In genomic region chr16:57042157-57043111, GRCh38 we compare ENCODE assay signal across 8 cellular contexts. TPM values are rescaled to one million over a fixed set of nuclear protein-coding genes. Genes with fewer than 3 reads are reported as not detected.
A peak's percentile ranks its signal among the peaks of the same experiment; 100 is the strongest.
DNase-seq lines count a peak whose midpoint lies in the region; ATAC-seq and TF ChIP-seq lines count a peak whose summit lies in the region.

No MANE protein-coding gene starts in this region.

- H3K9me3 ChIP-seq in upper lobe of left lung: no peaks in the 10 kb centered on the region

- ATAC-seq in GM19455 (IDR thresholded peaks at IDR 0.05; ENCODE audit: unreplicated experiment) (peak; percentile 55), HG03521 (IDR thresholded peaks at IDR 0.05; ENCODE audit: unreplicated experiment) (peak; percentile 61), upper lobe of left lung (ENCODE audit: low FRiP score in 2 of 2) (no peak)
- peak; percentile 54 for ATAC-seq in activated CD8-positive, alpha-beta T cell treated with anti-CD3 and anti-CD28 coated beads, Interleukin-2, amount 10 ng/mL, durations not matched to agents 7 days and 5 days

- H3K27me3 Mint-ChIP-seq in activated CD8-positive, alpha-beta T cell treated with anti-CD3 and anti-CD28 coated beads, Interleukin-2, amount 10 ng/mL, durations not matched to agents 7 days and 5 days (ENCODE audit: low read depth): no peaks in the 10 kb centered on the region
- no peaks in the 10 kb centered on the region for H3K27me3 Mint-ChIP-seq in osteocyte (ENCODE audit: unreplicated experiment)

- TF ChIP-seq POLR2A in upper lobe of left lung (IDR thresholded peaks at IDR 0.05): no peak

- H3K27me3 ChIP-seq in kidney epithelial cell (ENCODE audit: control insufficient read depth, insufficient read depth, low read length): no peaks in the 10 kb centered on the region
- H3K27me3 ChIP-seq in upper lobe of left lung: no peaks in the 10 kb centered on the region

- WGBS in upper lobe of left lung, 2 donors: 64 to 68% methylated on average over 12 to 14 of the region's 14 CpGs

- H3K36me3 ChIP-seq in kidney epithelial cell (ENCODE audit: control insufficient read depth, insufficient read depth, low read length) (no peaks in the 10 kb centered on the region), upper lobe of left lung (peaks cover 5 to 91% (median 47%) of the 10 kb centered on the region in 4 donors)

- TF ChIP-seq EP300 in upper lobe of left lung (IDR thresholded peaks at IDR 0.05): no peak

- POLR2A ChIA-PET in activated CD8-positive, alpha-beta T cell treated with anti-CD3 and anti-CD28 coated beads, Interleukin-2, amount 10 ng/mL, durations not matched to agents 7 days and 5 days (lab: Charles Lee): interaction anchor here (0.6 to 6.5 kb wide), 15 partner anchors 10 to 209 kb away, joined by 3 to 87 read pairs (median 6); partner anchors contain the start of gene NLRC5

- no peaks in the 10 kb centered on the region for H3K9me3 Mint-ChIP-seq in activated CD8-positive, alpha-beta T cell treated with anti-CD3 and anti-CD28 coated beads, Interleukin-2, amount 10 ng/mL, durations not matched to agents 7 days and 5 days (ENCODE audit: insufficient read depth)
- H3K9me3 Mint-ChIP-seq in osteocyte (ENCODE audit: unreplicated experiment): no peaks in the 10 kb centered on the region

- peaks cover 16 to 37% (median 30%) of the 10 kb centered on the region in 4 donors for H3K4me1 ChIP-seq in upper lobe of left lung

- peaks cover 74% of the 10 kb centered on the region for H3K36me3 Mint-ChIP-seq in activated CD8-positive, alpha-beta T cell treated with anti-CD3 and anti-CD28 coated beads, Interleukin-2, amount 10 ng/mL, durations not matched to agents 7 days and 5 days (ENCODE audit: low read depth)
- H3K36me3 Mint-ChIP-seq in osteocyte (ENCODE audit: unreplicated experiment): peaks cover 11% of the 10 kb centered on the region

- H3K27ac ChIP-seq in upper lobe of left lung: peak overlapping the region; percentile 24 to 81 (median 72)

- CTCF ChIA-PET in activated CD8-positive, alpha-beta T cell treated with anti-CD3 and anti-CD28 coated beads, Interleukin-2, amount 10 ng/mL, durations not matched to agents 7 days and 5 days (lab: Charles Lee): interaction anchor here (0.8 to 5.1 kb wide), 19 partner anchors 8 to 131 kb away, joined by 3 to 89 read pairs (median 4); partner anchors contain the start of genes CETP and NLRC5

- DNase-seq in activated CD8-positive, alpha-beta T cell treated with anti-CD3 and anti-CD28 coated beads, Interleukin-2, amount 10 ng/mL, durations not matched to agents 7 days and 5 days: peak; percentile 78
- peak; percentile 58 for DNase-seq in kidney epithelial cell (ENCODE audit: low read depth)
- no peak for DNase-seq in upper lobe of left lung
- no peak for DNase-seq in AG20443 (ENCODE audit: low spot score)
- DNase-seq in NCI-H1105 treated with DMSO at 0.1 percent for 48 hours (lab: John Stamatoyannopoulos, UW): no peak
- DNase-seq in osteocyte (ENCODE audit: extremely low spot score, unreplicated experiment): no peak

- peaks cover 73% of the 10 kb centered on the region for H3K4me1 Mint-ChIP-seq in activated CD8-positive, alpha-beta T cell treated with anti-CD3 and anti-CD28 coated beads, Interleukin-2, amount 10 ng/mL, durations not matched to agents 7 days and 5 days (ENCODE audit: low read depth)
- peaks cover 9% of the 10 kb centered on the region for H3K4me1 Mint-ChIP-seq in osteocyte (ENCODE audit: unreplicated experiment)

- TF ChIP-seq CTCF in kidney epithelial cell (IDR thresholded peaks at IDR 0.05; ENCODE audit: insufficient read depth, low read length, poor library complexity, severe bottlenecking) (no peak), upper lobe of left lung (IDR thresholded peaks at IDR 0.05) (no peak), osteocyte (IDR thresholded peaks at IDR 0.05) (no peak)

- H3K27ac Mint-ChIP-seq in activated CD8-positive, alpha-beta T cell treated with anti-CD3 and anti-CD28 coated beads, Interleukin-2, amount 10 ng/mL, durations not matched to agents 7 days and 5 days: peak overlapping the region; percentile 97
- no peak overlapping the region for H3K27ac Mint-ChIP-seq in osteocyte (ENCODE audit: unreplicated experiment)

- H3K4me3 ChIP-seq in kidney epithelial cell (ENCODE audit: low read depth, low read length) (no peak overlapping the region), upper lobe of left lung (no peak overlapping the region)

- peak overlapping the region; percentile 64 for H3K4me3 Mint-ChIP-seq in activated CD8-positive, alpha-beta T cell treated with anti-CD3 and anti-CD28 coated beads, Interleukin-2, amount 10 ng/mL, durations not matched to agents 7 days and 5 days
- H3K4me3 Mint-ChIP-seq in osteocyte (ENCODE audit: unreplicated experiment): no peak overlapping the region

RNA-seq across cellular contexts. Expression of gene CPNE2, which starts 49.9 kb away (rescaled TPM):
- total RNA-seq in activated CD8-positive, alpha-beta T cell treated with anti-CD3 and anti-CD28 coated beads, Interleukin-2, amount 10 ng/mL, durations not matched to agents 7 days and 5 days: 10 to 100 TPM; 11.3 to 12.5 TPM
- 23.4 and 24.3 TPM in 2 replicates for total RNA-seq in kidney epithelial cell
- total RNA-seq in upper lobe of left lung: 10 to 100 TPM; 39.4 to 58.7 (median 53.1) TPM
- 33.7 and 33.9 TPM in 2 replicates for total RNA-seq in osteocyte

RNA-seq across cellular contexts. Expression of gene NLRC5, which starts 53.1 kb away (rescaled TPM):
- 100 to 1,000 TPM; 280 to 291 TPM for total RNA-seq in activated CD8-positive, alpha-beta T cell treated with anti-CD3 and anti-CD28 coated beads, Interleukin-2, amount 10 ng/mL, durations not matched to agents 7 days and 5 days
- total RNA-seq in kidney epithelial cell (7.7 and 14.1 TPM in 2 replicates), upper lobe of left lung (100 to 1,000 TPM in 2 of 6 donors, 10 to 100 TPM in 4; 29.2 to 361 (median 52.7) TPM), osteocyte (21.1 and 24.7 TPM in 2 replicates)

Comparison
In these comparisons a context has a peak if more than half of its experiments do, and no peak if none do; other contexts are left out.
1. ATAC-seq: peak in GM19455 (single experiment), HG03521 (single experiment) and activated CD8-positive, alpha-beta T cell treated with anti-CD3 and anti-CD28 coated beads, Interleukin-2, amount 10 ng/mL, durations not matched to agents 7 days and 5 days (single experiment); none in upper lobe of left lung (0 of 2).
2. DNase-seq: peak in activated CD8-positive, alpha-beta T cell treated with anti-CD3 and anti-CD28 coated beads, Interleukin-2, amount 10 ng/mL, durations not matched to agents 7 days and 5 days (single experiment) and kidney epithelial cell (single experiment); none in upper lobe of left lung (0 of 2), AG20443 (single experiment), NCI-H1105 treated with DMSO at 0.1 percent for 48 hours (single experiment) and osteocyte (single experiment).